10 cellular contexts compared by ENCODE assay signal in genomic region chr7:47485640-47486435, GRCh38.
DNase-seq lines count a peak whose midpoint lies in the region; ATAC-seq and TF ChIP-seq lines count a peak whose summit lies in the region.
"Had no signal": no experiment of that assay in that cellular context is flagged by ENCODE, and none has a peak within 500 bp of the region (broad histone marks: within the 10 kb centered on the region; RNA-seq: fewer than 3 reads in every experiment).

No MANE protein-coding gene starts in this region.

- DNase-seq in DMS53 (lab: John Stamatoyannopoulos, UW) (peak; percentile 60), DMS53 treated with DMSO at 0.1 percent for 48 hours (lab: John Stamatoyannopoulos, UW; ENCODE audit: unreplicated experiment) (no peak), ascending aorta (ENCODE audit: low spot score in 2 of 2) (no peak), right lobe of liver (peak; percentile 69 to 90 (median 83)), thoracic aorta (ENCODE audit: low spot score) (no peak), activated T-cell treated with anti-CD3 and anti-CD28 coated beads for 4 hours (no peak)
- DNase-seq: hippocampal formation had no signal

- peaks cover 13 to 46% of the 10 kb centered on the region in 2 donors for H3K4me1 ChIP-seq in ascending aorta
- H3K4me1 ChIP-seq in right lobe of liver, result peaks cover 0 to 42% (median 20%) of the 10 kb centered on the region in 4 donors
- peaks cover 30 to 81% of the 10 kb centered on the region in 2 donors for H3K4me1 ChIP-seq in thoracic aorta (ENCODE audit: control insufficient read depth in 1 of 2, low read depth in 2 of 2)

- H3K27me3 ChIP-seq in ascending aorta, result no peaks in the 10 kb centered on the region
- H3K27me3 ChIP-seq in right lobe of liver, result no peaks in the 10 kb centered on the region
- no peaks in the 10 kb centered on the region for H3K27me3 ChIP-seq in thoracic aorta (replicated peaks; ENCODE audit: insufficient read depth)

- H3K36me3 ChIP-seq in ascending aorta, result no peaks in the 10 kb centered on the region
- H3K36me3 ChIP-seq in right lobe of liver, result no peaks in the 10 kb centered on the region
- no peaks in the 10 kb centered on the region for H3K36me3 ChIP-seq in thoracic aorta

- TF ChIP-seq POLR2A in right lobe of liver (IDR thresholded peaks at IDR 0.05), result no peak

- 74% methylated on average over 6 of the region's 9 CpGs for WGBS in right lobe of liver (ENCODE audit: insufficient coverage, low coverage, low lambda C conversion rate, missing lambda C conversion rate)

- intact Hi-C loops in ascending aorta (cut with DNase I) (loop anchor here (5.0 kb wide), 1 partner anchor 36 kb away; no protein-coding TSS in a partner anchor), right lobe of liver (cut with DNase I) (no loop called here)

- TF ChIP-seq CTCF in ascending aorta (IDR thresholded peaks at IDR 0.05) (no peak), right lobe of liver (IDR thresholded peaks at IDR 0.05) (no peak), thoracic aorta (IDR thresholded peaks at IDR 0.05) (no peak)

- peak; percentile 84 to 95 (median 90) for ATAC-seq in right lobe of liver
- no peak for ATAC-seq in thoracic aorta (ENCODE audit: insufficient number of reproducible peaks, low FRiP score, low read depth)
- ATAC-seq in HG02759 (IDR thresholded peaks at IDR 0.05; ENCODE audit: unreplicated experiment), result no peak
- ATAC-seq in HG03045 (IDR thresholded peaks at IDR 0.05; ENCODE audit: unreplicated experiment), result no peak

- H3K4me3 ChIP-seq in ascending aorta, result no peak overlapping the region
- H3K4me3 ChIP-seq in right lobe of liver, result no peak overlapping the region
- no peak overlapping the region for H3K4me3 ChIP-seq in thoracic aorta

- peak overlapping the region; percentile 13 to 49 for H3K27ac ChIP-seq in ascending aorta
- H3K27ac ChIP-seq in right lobe of liver, result peak overlapping the region; percentile 1 to 78 (median 71)
- H3K27ac ChIP-seq in thoracic aorta, result peak overlapping the region; percentile 41 to 46
- H3K27ac ChIP-seq: 22Rv1 had no signal

- H3K9me3 ChIP-seq in ascending aorta (no peaks in the 10 kb centered on the region), right lobe of liver (no peaks in the 10 kb centered on the region), thoracic aorta (no peaks in the 10 kb centered on the region)

Comparison
In these comparisons a context has a peak if more than half of its experiments do, and no peak if none do; other contexts are left out.
1. DNase-seq: peak in DMS53 (single experiment) and right lobe of liver (3 of 3); none in DMS53 treated with DMSO at 0.1 percent for 48 hours (single experiment), ascending aorta (0 of 2), thoracic aorta (single experiment) and activated T-cell treated with anti-CD3 and anti-CD28 coated beads for 4 hours (single experiment).
2. ATAC-seq: peak in right lobe of liver (4 of 4); none in thoracic aorta (single experiment), HG02759 (single experiment) and HG03045 (single experiment).
3. Peak in every context shown above with its lines, with median percentiles within 50 percentile points of each other: H3K27ac ChIP-seq.